24 cellular contexts compared by ENCODE assay signal in genomic region chr2:177646241-177646640, GRCh38.
DNase-seq lines count a peak whose midpoint lies in the region; TF ChIP-seq lines count a peak whose summit lies in the region.
"Had no signal": no experiment of that assay in that cellular context is flagged by ENCODE, and none has a peak within 500 bp of the region (broad histone marks: within the 10 kb centered on the region; RNA-seq: fewer than 3 reads in every experiment).

No MANE protein-coding gene starts in this region.

- peaks cover 8% of the 10 kb centered on the region for H3K27me3 Mint-ChIP-seq in endodermal cell (ENCODE audit: insufficient read depth)

- H3K4me3 ChIP-seq in BLaER1 (no peak overlapping the region), MM.1S (ENCODE audit: low read length) (no peak overlapping the region), endodermal cell (ENCODE audit: low read length) (no peak overlapping the region)
- H3K4me3 ChIP-seq: A549, GM12878 had no signal

- H3K9me3 Mint-ChIP-seq in endodermal cell = peaks cover 25% of the 10 kb centered on the region
- H3K9me3 Mint-ChIP-seq: CD8-positive, alpha-beta memory T cell had no signal

- H3K4me2 ChIP-seq in BLaER1 (peak overlapping the region; percentile 13; the same call in 1 of the 2 replicates), MM.1S (ENCODE audit: low read depth, low read length) (0 out of 2 replicates have a peak overlapping the region, but pooled peaks have one; percentile 12)
- H3K4me2 ChIP-seq: A549 had no signal

- H3K27me3 ChIP-seq in BLaER1 (no peaks in the 10 kb centered on the region), MM.1S (replicated peaks; ENCODE audit: insufficient read depth, low read length) (no peaks in the 10 kb centered on the region), endodermal cell (ENCODE audit: control insufficient read depth, insufficient read depth, low read length, poor library complexity, severe bottlenecking) (peaks cover 16% of the 10 kb centered on the region)

- H3K4me1 ChIP-seq in BLaER1 (peaks cover 15% of the 10 kb centered on the region), MM.1S (ENCODE audit: low read length) (0 out of 2 replicates have a peak, but pooled peaks cover 9% of the 10 kb centered on the region), endodermal cell (ENCODE audit: control insufficient read depth, insufficient read depth, low read length) (no peaks in the 10 kb centered on the region)
- H3K4me1 ChIP-seq: A549 had no signal

- no peak overlapping the region for H3K27ac Mint-ChIP-seq in endodermal cell
- H3K27ac Mint-ChIP-seq: B cell; CD14-positive monocyte; CD4-positive, alpha-beta memory T cell; CD4-positive, CD25-positive, alpha-beta regulatory T cell; CD8-positive, alpha-beta memory T cell had no signal

- H3K9ac ChIP-seq in BLaER1 (no peak overlapping the region), MM.1S (ENCODE audit: low read length) (no peak overlapping the region), endodermal cell (ENCODE audit: extremely low read depth, low read length, poor library complexity, severe bottlenecking) (no peak overlapping the region)

- H3K36me3 Mint-ChIP-seq in endodermal cell (ENCODE audit: low read depth) = no peaks in the 10 kb centered on the region
- H3K36me3 Mint-ChIP-seq: CD14-positive monocyte; CD4-positive, alpha-beta memory T cell; CD4-positive, CD25-positive, alpha-beta regulatory T cell had no signal

- 0 out of 2 replicates have a peak overlapping the region, but pooled peaks have one; percentile 11 for H2AFZ ChIP-seq in MM.1S (ENCODE audit: low read length)

- H3K4me1 Mint-ChIP-seq in endodermal cell = no peaks in the 10 kb centered on the region
- H3K4me1 Mint-ChIP-seq: B cell; CD14-positive monocyte; CD4-positive, alpha-beta memory T cell; CD4-positive, CD25-positive, alpha-beta regulatory T cell; CD8-positive, alpha-beta memory T cell had no signal

- DNase-seq in MM.1S (no peak), endodermal cell (no peak), NCI-H2196 treated with DMSO at 0.1 percent for 48 hours (lab: John Stamatoyannopoulos, UW; ENCODE audit: unreplicated experiment) (no peak), NCI-H69 (lab: John Stamatoyannopoulos, UW) (no peak), NCI-H2196 (lab: John Stamatoyannopoulos, UW; ENCODE audit: unreplicated experiment) (no peak)
- DNase-seq: AML-193; C1 segment of cervical spinal cord; CD4-positive, alpha-beta memory T cell; CD4-positive, CD25-positive, alpha-beta regulatory T cell; CD8-positive, alpha-beta memory T cell; COR-L47; DMS 273 treated with DMSO at 0.1 percent for 48 hours; DMS153; DMS53; DMS79; DND-41; EL; GDM1 had no signal

- H3F3A ChIP-seq in MM.1S (ENCODE audit: insufficient read depth, low read length) = no peaks in the 10 kb centered on the region

- H3K4me3 Mint-ChIP-seq in endodermal cell = no peak overlapping the region
- H3K4me3 Mint-ChIP-seq: B cell; CD14-positive monocyte; CD4-positive, alpha-beta memory T cell; CD4-positive, CD25-positive, alpha-beta regulatory T cell; CD8-positive, alpha-beta memory T cell had no signal

- H3K36me3 ChIP-seq in BLaER1 = no peaks in the 10 kb centered on the region
- no peaks in the 10 kb centered on the region for H3K36me3 ChIP-seq in MM.1S (replicated peaks; ENCODE audit: insufficient read depth, low read length)
- no peaks in the 10 kb centered on the region for H3K36me3 ChIP-seq in endodermal cell (ENCODE audit: control insufficient read depth, insufficient read depth, low read length)

- H3K9me3 ChIP-seq in BLaER1 = peaks cover 30% of the 10 kb centered on the region
- no peaks in the 10 kb centered on the region for H3K9me3 ChIP-seq in MM.1S (replicated peaks; ENCODE audit: insufficient read depth, low read length)
- H3K9me3 ChIP-seq in endodermal cell (ENCODE audit: control insufficient read depth, low read length) = peaks cover 12% of the 10 kb centered on the region
- H3K9me3 ChIP-seq: A549 had no signal

- no peaks in the 10 kb centered on the region for H4K20me1 ChIP-seq in BLaER1
- H4K20me1 ChIP-seq in MM.1S (ENCODE audit: insufficient read depth, low read length) = no peaks in the 10 kb centered on the region

- no peaks in the 10 kb centered on the region for H3K9me2 ChIP-seq in MM.1S (replicated peaks; ENCODE audit: insufficient read depth, low read length)

- TF ChIP-seq CTCF in MM.1S (IDR thresholded peaks at IDR 0.05; ENCODE audit: low read length) = no peak
- TF ChIP-seq CTCF in endodermal cell (conservative IDR thresholded peaks at IDR 0.05) = no peak

- H3K79me2 ChIP-seq in MM.1S (ENCODE audit: low read length) = no peaks in the 10 kb centered on the region

- H3K27ac ChIP-seq in BLaER1 (no peak overlapping the region), MM.1S (ENCODE audit: low read length) (no peak overlapping the region), endodermal cell (ENCODE audit: low read depth, low read length) (peak overlapping the region; percentile 66)
- H3K27ac ChIP-seq: 22Rv1, A549 had no signal
